ENCODE assay signal across 17 cellular contexts in the genomic region with DNA sequence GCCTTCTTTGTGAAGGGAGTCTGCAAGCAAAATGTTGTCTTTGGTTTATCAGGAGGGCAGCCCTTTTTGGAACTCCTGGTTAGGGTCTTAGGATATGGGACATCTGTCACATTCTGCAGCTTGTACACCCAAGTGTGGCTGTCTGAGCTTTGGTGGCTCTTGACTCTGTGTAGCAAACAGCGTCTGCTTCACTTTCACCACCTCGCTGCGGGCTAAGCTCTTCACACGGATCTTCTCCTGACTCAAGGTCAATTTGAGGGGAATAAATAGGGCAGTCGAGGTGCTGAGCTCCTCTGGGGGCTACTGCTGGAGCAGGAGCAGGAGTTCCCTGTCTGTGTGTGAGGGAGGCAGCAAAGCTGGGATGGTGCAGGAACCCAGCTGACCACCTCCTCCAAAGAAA. TPM values are rescaled to one million over a fixed set of nuclear protein-coding genes. Genes with fewer than 3 reads are reported as not detected.
DNase-seq lines count a peak whose midpoint lies in the region; ATAC-seq and TF ChIP-seq lines count a peak whose summit lies in the region.
"Had no signal": no experiment of that assay in that cellular context is flagged by ENCODE, and none has a peak within 500 bp of the region (broad histone marks: within the 10 kb centered on the region; RNA-seq: fewer than 3 reads in every experiment).

No MANE protein-coding gene starts in this region.

- H3K36me3 ChIP-seq in ascending aorta (peaks cover 11 to 25% of the 10 kb centered on the region in 2 donors), osteoblast (ENCODE audit: insufficient read depth, low read length) (peaks cover 79% of the 10 kb centered on the region)

- peak overlapping the region; percentile 68 for H3K27ac Mint-ChIP-seq in stimulated activated naive CD8-positive, alpha-beta T cell treated with anti-CD3 and anti-CD28 coated beads, Interleukin-15, Interleukin-2, amounts not matched to agents 100 ng/mL and 50 ng/mL, for 24 hours
- no peak overlapping the region for H3K27ac Mint-ChIP-seq in Calu3 (ENCODE audit: unreplicated experiment)
- H3K27ac Mint-ChIP-seq: activated naive CD4-positive, alpha-beta T cell treated with anti-CD3 and anti-CD28 coated beads, Interleukin-2, amount 50 U/mL, for 24 hours; CD4-positive, alpha-beta T cell; IgD-negative memory B cell had no signal

- H3K27me3 ChIP-seq in ascending aorta (no peaks in the 10 kb centered on the region), osteoblast (ENCODE audit: insufficient read depth, low read length) (no peaks in the 10 kb centered on the region)
- H3K27me3 ChIP-seq: heart left ventricle had no signal

- H3K27ac ChIP-seq in ascending aorta (peak overlapping the region; percentile 92 to 93), osteoblast (ENCODE audit: low read depth, low read length) (peak overlapping the region; percentile 62)

- H3K4me1 Mint-ChIP-seq in stimulated activated naive CD8-positive, alpha-beta T cell treated with anti-CD3 and anti-CD28 coated beads, Interleukin-15, Interleukin-2, amounts not matched to agents 100 ng/mL and 50 ng/mL, for 24 hours (ENCODE audit: low read depth) = peaks cover 48% of the 10 kb centered on the region
- H3K4me1 Mint-ChIP-seq in Calu3 (ENCODE audit: low read depth, unreplicated experiment) = peaks cover 65% of the 10 kb centered on the region

- H3K9me3 Mint-ChIP-seq in stimulated activated naive CD8-positive, alpha-beta T cell treated with anti-CD3 and anti-CD28 coated beads, Interleukin-15, Interleukin-2, amounts not matched to agents 100 ng/mL and 50 ng/mL, for 24 hours = no peaks in the 10 kb centered on the region
- no peaks in the 10 kb centered on the region for H3K9me3 Mint-ChIP-seq in Calu3 (ENCODE audit: low read depth, unreplicated experiment)
- H3K9me3 Mint-ChIP-seq: activated naive CD4-positive, alpha-beta T cell treated with anti-CD3 and anti-CD28 coated beads, Interleukin-2, amount 50 U/mL, for 24 hours; CD4-positive, alpha-beta T cell; IgD-negative memory B cell; immature natural killer cell had no signal

- H3K27me3 Mint-ChIP-seq in stimulated activated naive CD8-positive, alpha-beta T cell treated with anti-CD3 and anti-CD28 coated beads, Interleukin-15, Interleukin-2, amounts not matched to agents 100 ng/mL and 50 ng/mL, for 24 hours = no peaks in the 10 kb centered on the region
- no peaks in the 10 kb centered on the region for H3K27me3 Mint-ChIP-seq in Calu3 (ENCODE audit: unreplicated experiment)
- H3K27me3 Mint-ChIP-seq: activated naive CD4-positive, alpha-beta T cell treated with anti-CD3 and anti-CD28 coated beads, Interleukin-2, amount 50 U/mL, for 24 hours; CD4-positive, alpha-beta T cell had no signal

- peaks cover 98% of the 10 kb centered on the region for H3K79me2 ChIP-seq in osteoblast (ENCODE audit: insufficient read depth, low read length)

- peaks cover 52% of the 10 kb centered on the region for H4K20me1 ChIP-seq in osteoblast (ENCODE audit: insufficient read depth, low read length)

- peak overlapping the region in 1 of 2 donors; percentile 15 for H3K4me3 ChIP-seq in ascending aorta
- H3K4me3 ChIP-seq in osteoblast (ENCODE audit: insufficient read depth, low read length) = no peak overlapping the region
- H3K4me3 ChIP-seq: GM12878, heart left ventricle, mucosa of descending colon had no signal

- peaks cover 27 to 94% of the 10 kb centered on the region in 2 donors for H3K4me1 ChIP-seq in ascending aorta
- H3K4me1 ChIP-seq in osteoblast (ENCODE audit: insufficient read depth, low read length) = peaks cover 85% of the 10 kb centered on the region

- CTCF ChIA-PET in Calu3 (lab: Charles Lee) = interaction anchor here (1.3 kb wide), 1 partner anchor 54 kb away, joined by 3 read pairs; no protein-coding TSS in a partner anchor

- no peak overlapping the region for H2AFZ ChIP-seq in osteoblast (ENCODE audit: low read length)

- TF ChIP-seq CTCF in ascending aorta (IDR thresholded peaks at IDR 0.05) (no peak), osteoblast (IDR thresholded peaks at IDR 0.05; ENCODE audit: extremely low read depth, low read depth, low read length) (no peak), Calu3 (IDR thresholded peaks at IDR 0.05; ENCODE audit: unreplicated experiment) (no peak)

- no peak overlapping the region for H3K4me2 ChIP-seq in osteoblast (ENCODE audit: insufficient read depth, low read length)

- intact Hi-C loops in ascending aorta (cut with DNase I) (loop anchor here (2.0 to 5.0 kb wide), 2 partner anchors 16 to 116 kb away; no protein-coding TSS in a partner anchor), Calu3 (cut with micrococcal nuclease; ENCODE audit: unreplicated experiment) (no loop called here)

- ATAC-seq in stimulated activated naive CD8-positive, alpha-beta T cell treated with anti-CD3 and anti-CD28 coated beads, Interleukin-15, Interleukin-2, amounts not matched to agents 100 U/mL and 50 U/mL, for 24 hours = no peak
- ATAC-seq in HG02884 (IDR thresholded peaks at IDR 0.05; ENCODE audit: unreplicated experiment) = no peak
- ATAC-seq: GM12878, heart left ventricle, mucosa of descending colon had no signal

- no peak overlapping the region for H3K4me3 Mint-ChIP-seq in stimulated activated naive CD8-positive, alpha-beta T cell treated with anti-CD3 and anti-CD28 coated beads, Interleukin-15, Interleukin-2, amounts not matched to agents 100 ng/mL and 50 ng/mL, for 24 hours
- no peak overlapping the region for H3K4me3 Mint-ChIP-seq in Calu3 (ENCODE audit: low read depth, unreplicated experiment)
- H3K4me3 Mint-ChIP-seq: activated naive CD4-positive, alpha-beta T cell treated with anti-CD3 and anti-CD28 coated beads, Interleukin-2, amount 50 U/mL, for 24 hours; CD4-positive, alpha-beta T cell; IgD-negative memory B cell; immature natural killer cell had no signal

- no peak for DNase-seq in stimulated activated naive CD8-positive, alpha-beta T cell treated with anti-CD3 and anti-CD28 coated beads, Interleukin-15, Interleukin-2, amounts not matched to agents 100 U/mL and 50 U/mL, for 24 hours
- DNase-seq in ascending aorta (ENCODE audit: low spot score in 2 of 2) = no peak
- no peak for DNase-seq in osteoblast (ENCODE audit: insufficient read length, low spot score, missing footprints)
- DNase-seq in NCI-H2029 treated with DMSO at 0.1 percent for 48 hours (lab: John Stamatoyannopoulos, UW) = no peak
- no peak for DNase-seq in Calu3
- DNase-seq: activated CD4-positive, CD25-positive, alpha-beta regulatory T cell; CD4-positive, alpha-beta T cell; GOT3; heart left ventricle; immature natural killer cell; mucosa of descending colon; SHP77 treated with DMSO at 0.1 percent for 48 hours had no signal

- H3K36me3 Mint-ChIP-seq in stimulated activated naive CD8-positive, alpha-beta T cell treated with anti-CD3 and anti-CD28 coated beads, Interleukin-15, Interleukin-2, amounts not matched to agents 100 ng/mL and 50 ng/mL, for 24 hours (ENCODE audit: low read depth) = peaks cover 5% of the 10 kb centered on the region
- H3K36me3 Mint-ChIP-seq in Calu3 (ENCODE audit: insufficient read depth, unreplicated experiment) = peaks cover 57% of the 10 kb centered on the region
- H3K36me3 Mint-ChIP-seq: activated naive CD4-positive, alpha-beta T cell treated with anti-CD3 and anti-CD28 coated beads, Interleukin-2, amount 50 U/mL, for 24 hours had no signal

- H3K9me3 ChIP-seq in ascending aorta (no peaks in the 10 kb centered on the region), osteoblast (ENCODE audit: low read depth, low read length) (no peaks in the 10 kb centered on the region)
- H3K9me3 ChIP-seq: heart left ventricle, mucosa of descending colon had no signal

- BruUV-seq in Calu3 (replicated peaks; lab: Mats Ljungman, UMichigan) = no TSS peak

RNA-seq across cellular contexts. Expression of a gene that starts 10.6 kb away (rescaled TPM):
- 237 TPM for total RNA-seq in ascending aorta
- 109 and 156 TPM in 2 replicates for total RNA-seq in osteoblast
- total RNA-seq in Calu3 (2022) = 191 and 202 TPM in 2 replicates
